ENCODE assay signal across 16 cellular contexts in the genomic region with DNA sequence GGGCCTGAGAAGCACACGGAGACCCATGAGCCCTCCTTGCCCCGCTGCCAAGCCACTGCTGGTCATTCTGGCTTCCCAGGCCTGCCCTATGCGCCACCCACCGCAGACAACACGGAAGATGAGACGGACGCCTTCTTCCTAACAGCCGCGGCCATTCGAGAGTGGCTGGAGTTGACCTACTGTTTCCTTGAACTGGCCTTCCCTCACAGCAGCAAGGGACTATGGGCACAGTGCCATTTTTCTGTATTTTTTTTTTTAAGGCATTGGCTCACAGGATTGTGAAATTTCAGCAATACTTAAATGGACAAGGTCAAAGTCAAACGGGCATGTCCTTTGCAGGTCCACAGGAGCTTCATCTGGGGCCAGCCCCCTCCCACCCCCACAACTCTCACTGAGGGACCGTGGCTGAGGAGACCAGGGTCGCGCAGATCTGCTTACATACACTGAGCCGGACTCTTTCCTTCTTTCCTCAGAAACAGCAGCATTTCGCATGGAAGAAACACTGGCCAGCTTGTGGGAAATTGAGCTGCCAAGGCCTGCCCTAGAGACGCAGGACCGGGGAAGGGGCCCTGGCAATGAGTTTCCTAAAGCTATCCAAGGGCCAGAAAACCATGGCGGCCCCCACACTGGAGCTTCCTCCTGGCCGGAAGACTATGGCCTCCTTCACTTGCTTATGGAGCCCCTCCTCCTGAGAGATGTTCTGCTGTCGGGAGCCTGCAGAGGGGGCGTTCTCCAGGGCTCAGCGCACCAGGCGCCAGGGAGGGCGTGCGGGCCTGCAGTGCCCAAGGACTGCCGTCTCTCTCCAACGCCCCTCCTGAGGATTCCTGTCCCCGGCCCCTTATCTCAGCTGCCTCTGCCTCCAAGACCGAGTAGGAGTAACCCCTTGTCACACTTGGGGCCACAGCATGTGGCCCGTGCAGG.
DNase-seq lines count a peak whose midpoint lies in the region; ATAC-seq and TF ChIP-seq lines count a peak whose summit lies in the region.
"Had no signal": no experiment of that assay in that cellular context is flagged by ENCODE, and none has a peak within 500 bp of the region (broad histone marks: within the 10 kb centered on the region; RNA-seq: fewer than 3 reads in every experiment).

No MANE protein-coding gene starts in this region.

- H3K4me1 Mint-ChIP-seq in type B pancreatic cell (ENCODE audit: unreplicated experiment) (peaks cover 4% of the 10 kb centered on the region), osteocyte (ENCODE audit: unreplicated experiment) (no peaks in the 10 kb centered on the region)

- H3K36me3 ChIP-seq in right lobe of liver = no peaks in the 10 kb centered on the region
- H3K36me3 ChIP-seq: neutrophil had no signal

- intact Hi-C loops in right lobe of liver (cut with DNase I) = no loop called here

- 32% methylated on average over 17 of the region's 31 CpGs for WGBS in right lobe of liver (ENCODE audit: insufficient coverage, low coverage, low lambda C conversion rate, missing lambda C conversion rate)

- H3K36me3 Mint-ChIP-seq in type B pancreatic cell (no peaks in the 10 kb centered on the region), osteocyte (ENCODE audit: unreplicated experiment) (no peaks in the 10 kb centered on the region)

- no peaks in the 10 kb centered on the region for H3K9me3 Mint-ChIP-seq in type B pancreatic cell
- no peaks in the 10 kb centered on the region for H3K9me3 Mint-ChIP-seq in osteocyte (ENCODE audit: unreplicated experiment)
- H3K9me3 Mint-ChIP-seq: effector memory CD8-positive, alpha-beta T cell had no signal

- H3K27ac ChIP-seq in right lobe of liver = peak overlapping the region in 2 of 3 donors; percentile 33 to 74
- H3K27ac ChIP-seq: foreskin keratinocyte, neutrophil, RWPE1 had no signal

- peak overlapping the region in 2 of 3 donors; percentile 12 to 34 for H3K4me3 ChIP-seq in right lobe of liver

- TF ChIP-seq POLR2A in right lobe of liver (IDR thresholded peaks at IDR 0.05) = no peak

- H3K4me1 ChIP-seq in right lobe of liver = peaks cover 0 to 18% (median 4%) of the 10 kb centered on the region in 4 donors
- H3K4me1 ChIP-seq: foreskin keratinocyte had no signal

- H3K27ac Mint-ChIP-seq in type B pancreatic cell = no peak overlapping the region
- H3K27ac Mint-ChIP-seq in osteocyte (ENCODE audit: unreplicated experiment) = no peak overlapping the region
- H3K27ac Mint-ChIP-seq: effector memory CD8-positive, alpha-beta T cell had no signal

- no peaks in the 10 kb centered on the region for H3K27me3 ChIP-seq in right lobe of liver
- H3K27me3 ChIP-seq: foreskin keratinocyte, neutrophil had no signal

- DNase-seq in amniotic epithelial cell (ENCODE audit: low read depth) = peak; percentile 22
- peak; percentile 48 to 78 (median 62) for DNase-seq in right lobe of liver
- no peak for DNase-seq in stimulated activated CD4-positive, alpha-beta T cell treated with anti-CD3 and anti-CD28 coated beads, Interleukin-4, amount 100 ng/mL, for 4 hours
- no peak for DNase-seq in type B pancreatic cell (ENCODE audit: extremely low spot score, unreplicated experiment)
- no peak for DNase-seq in osteocyte (ENCODE audit: extremely low spot score, unreplicated experiment)
- DNase-seq: activated gamma-delta T cell treated with Interleukin-2 at 50 U/mL for 16 hours; AML-193; effector memory CD8-positive, alpha-beta T cell; NCI-H1048; NCI-H774 had no signal

- H3K27me3 Mint-ChIP-seq in type B pancreatic cell (no peaks in the 10 kb centered on the region), osteocyte (ENCODE audit: unreplicated experiment) (peaks cover 4% of the 10 kb centered on the region)

- no peaks in the 10 kb centered on the region for H3K9me3 ChIP-seq in right lobe of liver
- H3K9me3 ChIP-seq: neutrophil had no signal

- H3K4me3 Mint-ChIP-seq in type B pancreatic cell (no peak overlapping the region), osteocyte (ENCODE audit: unreplicated experiment) (no peak overlapping the region)

- peak; percentile 33 for ATAC-seq in GM18502 (IDR thresholded peaks at IDR 0.05; ENCODE audit: poor library complexity, unreplicated experiment)
- peak; percentile 19 for ATAC-seq in HG03095 (IDR thresholded peaks at IDR 0.05; ENCODE audit: unreplicated experiment)
- ATAC-seq in right lobe of liver = peak; percentile 80 to 93 (median 84)
- ATAC-seq in GM19467 (IDR thresholded peaks at IDR 0.05; ENCODE audit: unreplicated experiment) = no peak
- ATAC-seq: effector memory CD8-positive, alpha-beta T cell had no signal

- TF ChIP-seq CTCF in right lobe of liver (IDR thresholded peaks at IDR 0.05) (no peak), type B pancreatic cell (conservative IDR thresholded peaks at IDR 0.05) (no peak), osteocyte (IDR thresholded peaks at IDR 0.05) (no peak)

Comparison
In these comparisons a context has a peak if more than half of its experiments do, and no peak if none do; other contexts are left out.
1. DNase-seq: peak in amniotic epithelial cell (single experiment) and right lobe of liver (3 of 3); none in stimulated activated CD4-positive, alpha-beta T cell treated with anti-CD3 and anti-CD28 coated beads, Interleukin-4, amount 100 ng/mL, for 4 hours (0 of 2), type B pancreatic cell (single experiment) and osteocyte (single experiment).